ENCODE assay signal across 25 cellular contexts in the genomic region with DNA sequence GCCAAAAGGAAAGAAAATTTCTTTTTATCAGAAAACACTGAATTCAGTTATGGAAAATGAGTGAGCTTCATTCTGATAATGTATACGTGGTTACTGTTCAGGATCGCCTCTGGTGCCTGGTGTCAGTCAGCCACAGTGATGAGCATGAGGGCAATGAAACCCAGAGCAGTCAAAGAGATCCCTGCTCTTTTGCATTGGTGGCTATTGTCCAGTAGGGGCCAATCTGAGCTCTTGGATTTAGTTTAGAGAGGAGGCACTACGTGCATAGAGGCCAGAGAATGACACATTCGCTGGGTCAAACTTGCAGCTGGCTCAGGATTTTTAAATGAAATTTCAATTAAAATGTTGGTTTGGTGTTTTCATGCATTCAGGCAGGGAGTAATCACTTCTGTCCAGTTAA.
"Had no signal": no experiment of that assay in that cellular context is flagged by ENCODE, and none has a peak within 500 bp of the region (broad histone marks: within the 10 kb centered on the region; RNA-seq: fewer than 3 reads in every experiment).

No MANE protein-coding gene starts in this region.

- H3K27me3 ChIP-seq: esophagus squamous epithelium, right atrium auricular region, stomach, thyroid gland, upper lobe of left lung had no signal

- H2AFZ ChIP-seq: parathyroid adenoma had no signal

- H3K4me1 Mint-ChIP-seq: activated CD4-positive, alpha-beta memory T cell treated with anti-CD3 and anti-CD28 coated beads, Interleukin-2, amount 10 ng/mL, durations not matched to agents 7 days and 5 days; activated CD4-positive, alpha-beta T cell treated with anti-CD3 and anti-CD28 coated beads, Interleukin-2, amount 10 ng/mL, durations not matched to agents 7 days and 5 days; activated naive CD4-positive, alpha-beta T cell treated with anti-CD3 and anti-CD28 coated beads, Interleukin-2, amount 50 U/mL, for 24 hours; activated naive CD8-positive, alpha-beta T cell treated with anti-CD3 and anti-CD28 coated beads, Interleukin-2, amount 50 U/mL, for 24 hours; naive thymus-derived CD8-positive, alpha-beta T cell; stimulated activated naive B cell treated with anti-CD40 and anti-IgM and Interleukin-4, amounts not matched to agents 10 μg/mL and 1 μg/mL and 100 μg/mL, for 72 hours; T-helper 17 cell had no signal

- H3K9me3 ChIP-seq: esophagus squamous epithelium, right atrium auricular region, stomach, thyroid gland, upper lobe of left lung had no signal

- DNase-seq: activated CD4-positive, alpha-beta memory T cell treated with anti-CD3 and anti-CD28 coated beads, Interleukin-2, amount 10 ng/mL, durations not matched to agents 7 days and 5 days; activated CD4-positive, alpha-beta T cell treated with anti-CD3 and anti-CD28 coated beads for 1 hour; activated CD4-positive, alpha-beta T cell treated with anti-CD3 and anti-CD28 coated beads, Interleukin-2, amount 10 ng/mL, durations not matched to agents 7 days and 5 days; activated naive CD8-positive, alpha-beta T cell treated with anti-CD3 and anti-CD28 coated beads, Interleukin-2, amount 50 U/mL, for 24 hours; activated T-cell treated with anti-CD3 and anti-CD28 coated beads, Interleukin-2, amount 50 U/mL, for 48 hours; amygdala; caudate nucleus; cortex of kidney; esophagus squamous epithelium; midbrain; naive thymus-derived CD8-positive, alpha-beta T cell; occipital lobe; stimulated activated CD4-positive, alpha-beta T cell treated with anti-CD3 and anti-CD28 coated beads, Interleukin-15, amount 100 ng/mL, for 24 hours; stimulated activated CD4-positive, alpha-beta T cell treated with anti-CD3 and anti-CD28 coated beads, Interleukin-2, amount 100 ng/mL, for 24 hours; stimulated activated naive B cell treated with anti-CD40 and anti-IgM and Interleukin-4, amounts not matched to agents 10 μg/mL and 1 μg/mL and 100 μg/mL, for 72 hours; stomach; T-helper 17 cell; T1000; thyroid gland; upper lobe of left lung had no signal

- H3K27me3 Mint-ChIP-seq: activated CD4-positive, alpha-beta memory T cell treated with anti-CD3 and anti-CD28 coated beads, Interleukin-2, amount 10 ng/mL, durations not matched to agents 7 days and 5 days; activated CD4-positive, alpha-beta T cell treated with anti-CD3 and anti-CD28 coated beads, Interleukin-2, amount 10 ng/mL, durations not matched to agents 7 days and 5 days; activated naive CD4-positive, alpha-beta T cell treated with anti-CD3 and anti-CD28 coated beads, Interleukin-2, amount 50 U/mL, for 24 hours; activated naive CD8-positive, alpha-beta T cell treated with anti-CD3 and anti-CD28 coated beads, Interleukin-2, amount 50 U/mL, for 24 hours; naive thymus-derived CD8-positive, alpha-beta T cell; stimulated activated naive B cell treated with anti-CD40 and anti-IgM and Interleukin-4, amounts not matched to agents 10 μg/mL and 1 μg/mL and 100 μg/mL, for 72 hours; T-helper 17 cell had no signal

- H3K27ac Mint-ChIP-seq: activated CD4-positive, alpha-beta memory T cell treated with anti-CD3 and anti-CD28 coated beads, Interleukin-2, amount 10 ng/mL, durations not matched to agents 7 days and 5 days; activated CD4-positive, alpha-beta T cell treated with anti-CD3 and anti-CD28 coated beads, Interleukin-2, amount 10 ng/mL, durations not matched to agents 7 days and 5 days; activated naive CD4-positive, alpha-beta T cell treated with anti-CD3 and anti-CD28 coated beads, Interleukin-2, amount 50 U/mL, for 24 hours; activated naive CD8-positive, alpha-beta T cell treated with anti-CD3 and anti-CD28 coated beads, Interleukin-2, amount 50 U/mL, for 24 hours; activated T-helper 2 cell treated with anti-CD3 and anti-CD28 coated beads, Interferon-gamma antibody, Interleukin-2, Interleukin-4, amounts not matched to agents 10 μg/mL and 5 μg/mL and 100 μg/mL, durations not matched to agents 14 hours and 24 hours and 36 hours; naive thymus-derived CD8-positive, alpha-beta T cell; stimulated activated naive B cell treated with anti-CD40 and anti-IgM and Interleukin-4, amounts not matched to agents 10 μg/mL and 1 μg/mL and 100 μg/mL, for 72 hours; T-helper 17 cell had no signal

- H3K27ac ChIP-seq: esophagus squamous epithelium, parathyroid adenoma, right atrium auricular region, stomach, thyroid gland, upper lobe of left lung had no signal

- H3K9me3 Mint-ChIP-seq: activated CD4-positive, alpha-beta T cell treated with anti-CD3 and anti-CD28 coated beads, Interleukin-2, amount 10 ng/mL, durations not matched to agents 7 days and 5 days; activated naive CD4-positive, alpha-beta T cell treated with anti-CD3 and anti-CD28 coated beads, Interleukin-2, amount 50 U/mL, for 24 hours; activated T-helper 2 cell treated with anti-CD3 and anti-CD28 coated beads, Interferon-gamma antibody, Interleukin-2, Interleukin-4, amounts not matched to agents 10 μg/mL and 5 μg/mL and 100 μg/mL, durations not matched to agents 14 hours and 24 hours and 36 hours had no signal

- H3K4me3 ChIP-seq: esophagus squamous epithelium, right atrium auricular region, stomach, thyroid gland, upper lobe of left lung had no signal

- H3K36me3 Mint-ChIP-seq: activated naive CD4-positive, alpha-beta T cell treated with anti-CD3 and anti-CD28 coated beads, Interleukin-2, amount 50 U/mL, for 24 hours; naive thymus-derived CD8-positive, alpha-beta T cell; stimulated activated naive B cell treated with anti-CD40 and anti-IgM and Interleukin-4, amounts not matched to agents 10 μg/mL and 1 μg/mL and 100 μg/mL, for 72 hours had no signal

- ATAC-seq: activated naive CD8-positive, alpha-beta T cell treated with anti-CD3 and anti-CD28 coated beads, Interleukin-2, amount 50 U/mL, for 24 hours; naive thymus-derived CD8-positive, alpha-beta T cell; stimulated activated naive B cell treated with anti-CD40 and anti-IgM and Interleukin-4, amounts not matched to agents 10 μg/mL and 1 μg/mL and 100 μg/mL, for 72 hours; T-helper 17 cell had no signal

- H3K4me1 ChIP-seq: esophagus squamous epithelium, parathyroid adenoma, right atrium auricular region, stomach, thyroid gland, upper lobe of left lung had no signal

- H3K36me3 ChIP-seq: esophagus squamous epithelium, right atrium auricular region, stomach, thyroid gland, upper lobe of left lung had no signal

- H3K4me3 Mint-ChIP-seq: activated CD4-positive, alpha-beta memory T cell treated with anti-CD3 and anti-CD28 coated beads, Interleukin-2, amount 10 ng/mL, durations not matched to agents 7 days and 5 days; activated CD4-positive, alpha-beta T cell treated with anti-CD3 and anti-CD28 coated beads, Interleukin-2, amount 10 ng/mL, durations not matched to agents 7 days and 5 days; activated naive CD4-positive, alpha-beta T cell treated with anti-CD3 and anti-CD28 coated beads, Interleukin-2, amount 50 U/mL, for 24 hours; activated naive CD8-positive, alpha-beta T cell treated with anti-CD3 and anti-CD28 coated beads, Interleukin-2, amount 50 U/mL, for 24 hours; naive thymus-derived CD8-positive, alpha-beta T cell; neural crest cell; stimulated activated naive B cell treated with anti-CD40 and anti-IgM and Interleukin-4, amounts not matched to agents 10 μg/mL and 1 μg/mL and 100 μg/mL, for 72 hours; T-helper 17 cell had no signal

- H3K79me2 ChIP-seq: parathyroid adenoma had no signal
